In genomic region chr15:78213956-78214355, GRCh38 we compare ENCODE assay signal across 29 cellular contexts. TPM values are rescaled to one million over a fixed set of nuclear protein-coding genes. Genes with fewer than 3 reads are reported as not detected.
"Had no signal": no experiment of that assay in that cellular context is flagged by ENCODE, and none has a peak within 500 bp of the region (broad histone marks: within the 10 kb centered on the region; RNA-seq: fewer than 3 reads in every experiment).

No MANE protein-coding gene starts in this region.

- H3K9me3 ChIP-seq: pancreas, prostate gland, sigmoid colon, stomach, testis, transverse colon, uterus had no signal

- H3K36me3 ChIP-seq: pancreas, prostate gland, sigmoid colon, stomach, transverse colon, uterus had no signal

- H3K4me1 ChIP-seq: uterus had no signal

- H3K4me3 ChIP-seq: pancreas, prostate gland, sigmoid colon, smooth muscle cell, stomach, testis, transverse colon, uterus had no signal

- DNase-seq: activated CD4-positive, alpha-beta T cell treated with anti-CD3 and anti-CD28 coated beads for 4 hours; activated CD4-positive, alpha-beta T cell treated with anti-CD3 and anti-CD28 coated beads, Interleukin-2, amount 50 U/mL, for 4 hours; activated naive CD4-positive, alpha-beta T cell; activated T-cell treated with anti-CD3 and anti-CD28 coated beads for 4 hours; activated T-cell treated with anti-CD3 and anti-CD28 coated beads, Interleukin-2, amount 50 U/mL, for 72 hours; anterior cingulate cortex; foreskin keratinocyte; kidney glomerular epithelial cell; left ventricle myocardium superior; naive B cell; nephron progenitor cell; pancreas; retina; sigmoid colon; stimulated activated CD4-positive, alpha-beta T cell treated with anti-CD3 and anti-CD28 coated beads, Interleukin-1b, Interleukin-23, amount 100 ng/mL, for 48 hours; stimulated activated CD4-positive, alpha-beta T cell treated with anti-CD3 and anti-CD28 coated beads, Interleukin-4, amount 100 ng/mL, for 4 hours; stimulated activated naive B cell treated with anti-CD40 and anti-IgM and Interleukin-4, amounts not matched to agents 10 μg/mL and 1 μg/mL and 100 μg/mL, for 72 hours; stomach; SW 1271; T-helper 9 cell; testis; transverse colon; uterus had no signal

- H3K27me3 ChIP-seq: pancreas, sigmoid colon, testis, transverse colon, uterus had no signal

- H3K27ac ChIP-seq: foreskin keratinocyte, pancreas, prostate gland, uterus had no signal

- ATAC-seq: activated naive CD4-positive, alpha-beta T cell treated with anti-CD3 and anti-CD28 coated beads, Interleukin-2, amount 50 U/mL, for 72 hours; activated T-cell treated with anti-CD3 and anti-CD28 coated beads, Interleukin-2, amount 50 U/mL, for 72 hours; foreskin keratinocyte; left ventricle myocardium superior; pancreas; stimulated activated naive B cell treated with anti-CD40 and anti-IgM and Interleukin-4, amounts not matched to agents 10 μg/mL and 1 μg/mL and 100 μg/mL, for 72 hours had no signal

RNA-seq across cellular contexts. Expression of gene ACSBG1, which starts 20.4 kb away (rescaled TPM):
- total RNA-seq: activated naive CD4-positive, alpha-beta T cell treated with anti-CD3 and anti-CD28 coated beads, Interleukin-2, amount 50 U/mL, for 72 hours; bronchial epithelial cell; esophagus mucosa; foreskin keratinocyte; lung microvascular endothelial cell had no signal
